In genomic region chr1:177706977-177707376, GRCh38 we compare ENCODE assay signal across 2 cellular contexts.
TF ChIP-seq lines count a peak whose summit lies in the region.

No MANE protein-coding gene starts in this region.

TF ChIP-seq in liver, 16 proteins besides CTCF, POLR2A, EP300 and RAD21 (continued from another document):
- no peak for TF ChIP-seq ZBTB33 (IDR thresholded peaks at IDR 0.05)
- TF ChIP-seq JUND (IDR thresholded peaks at IDR 0.05), result peak in 1 of 2 donors; percentile 22
- peak; percentile 37 for TF ChIP-seq FOXA2 (IDR thresholded peaks at IDR 0.05)
- no peak for TF ChIP-seq EGR1 (IDR thresholded peaks at IDR 0.05; ENCODE audit: low read depth in 2 of 2)
- TF ChIP-seq HNF4A (conservative IDR thresholded peaks at IDR 0.05), result peak in 1 of 2 donors; percentile 65
- no peak for TF ChIP-seq HNF4G (IDR thresholded peaks at IDR 0.05)
- TF ChIP-seq ATF3 (IDR thresholded peaks at IDR 0.05), result peak; percentile 60
- TF ChIP-seq MAX (IDR thresholded peaks at IDR 0.05), result no peak
- TF ChIP-seq SP1 (IDR thresholded peaks at IDR 0.05), result peak; percentile 32
- TF ChIP-seq RXRA (IDR thresholded peaks at IDR 0.05), result peak; percentile 23 to 71
- TF ChIP-seq YY1 (IDR thresholded peaks at IDR 0.05), result peak; percentile 25
- no peak for TF ChIP-seq NR2F2 (IDR thresholded peaks at IDR 0.05)

TF ChIP-seq in HepG2, 621 proteins besides CTCF, POLR2A, EP300 and RAD21 (continued from another document):
- TF ChIP-seq, protein P1, sequence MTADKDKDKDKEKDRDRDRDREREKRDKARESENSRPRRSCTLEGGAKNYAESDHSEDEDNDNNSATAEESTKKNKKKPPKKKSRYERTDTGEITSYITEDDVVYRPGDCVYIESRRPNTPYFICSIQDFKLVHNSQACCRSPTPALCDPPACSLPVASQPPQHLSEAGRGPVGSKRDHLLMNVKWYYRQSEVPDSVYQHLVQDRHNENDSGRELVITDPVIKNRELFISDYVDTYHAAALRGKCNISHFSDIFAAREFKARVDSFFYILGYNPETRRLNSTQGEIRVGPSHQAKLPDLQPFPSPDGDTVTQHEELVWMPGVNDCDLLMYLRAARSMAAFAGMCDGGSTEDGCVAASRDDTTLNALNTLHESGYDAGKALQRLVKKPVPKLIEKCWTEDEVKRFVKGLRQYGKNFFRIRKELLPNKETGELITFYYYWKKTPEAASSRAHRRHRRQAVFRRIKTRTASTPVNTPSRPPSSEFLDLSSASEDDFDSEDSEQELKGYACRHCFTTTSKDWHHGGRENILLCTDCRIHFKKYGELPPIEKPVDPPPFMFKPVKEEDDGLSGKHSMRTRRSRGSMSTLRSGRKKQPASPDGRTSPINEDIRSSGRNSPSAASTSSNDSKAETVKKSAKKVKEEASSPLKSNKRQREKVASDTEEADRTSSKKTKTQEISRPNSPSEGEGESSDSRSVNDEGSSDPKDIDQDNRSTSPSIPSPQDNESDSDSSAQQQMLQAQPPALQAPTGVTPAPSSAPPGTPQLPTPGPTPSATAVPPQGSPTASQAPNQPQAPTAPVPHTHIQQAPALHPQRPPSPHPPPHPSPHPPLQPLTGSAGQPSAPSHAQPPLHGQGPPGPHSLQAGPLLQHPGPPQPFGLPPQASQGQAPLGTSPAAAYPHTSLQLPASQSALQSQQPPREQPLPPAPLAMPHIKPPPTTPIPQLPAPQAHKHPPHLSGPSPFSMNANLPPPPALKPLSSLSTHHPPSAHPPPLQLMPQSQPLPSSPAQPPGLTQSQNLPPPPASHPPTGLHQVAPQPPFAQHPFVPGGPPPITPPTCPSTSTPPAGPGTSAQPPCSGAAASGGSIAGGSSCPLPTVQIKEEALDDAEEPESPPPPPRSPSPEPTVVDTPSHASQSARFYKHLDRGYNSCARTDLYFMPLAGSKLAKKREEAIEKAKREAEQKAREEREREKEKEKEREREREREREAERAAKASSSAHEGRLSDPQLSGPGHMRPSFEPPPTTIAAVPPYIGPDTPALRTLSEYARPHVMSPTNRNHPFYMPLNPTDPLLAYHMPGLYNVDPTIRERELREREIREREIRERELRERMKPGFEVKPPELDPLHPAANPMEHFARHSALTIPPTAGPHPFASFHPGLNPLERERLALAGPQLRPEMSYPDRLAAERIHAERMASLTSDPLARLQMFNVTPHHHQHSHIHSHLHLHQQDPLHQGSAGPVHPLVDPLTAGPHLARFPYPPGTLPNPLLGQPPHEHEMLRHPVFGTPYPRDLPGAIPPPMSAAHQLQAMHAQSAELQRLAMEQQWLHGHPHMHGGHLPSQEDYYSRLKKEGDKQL (CRISPR knock-in tag; IDR thresholded peaks at IDR 0.05; ENCODE audit: low read depth), result no peak
